ENCODE assay signal across 19 cellular contexts in genomic region chrX:19564606-19565005, GRCh38. TPM values are rescaled to one million over a fixed set of nuclear protein-coding genes. Genes with fewer than 3 reads are reported as not detected.
"Had no signal": no experiment of that assay in that cellular context is flagged by ENCODE, and none has a peak within 500 bp of the region (broad histone marks: within the 10 kb centered on the region; RNA-seq: fewer than 3 reads in every experiment).

No MANE protein-coding gene starts in this region.

- H3K27ac Mint-ChIP-seq: T-helper 1 cell treated with Interleukin-12 subunit alpha and Interleukin-12 subunit beta and Interleukin-4 antibody, amounts not matched to agents 30 μg/mL and 1 μg/mL, for 36 hours had no signal

- ATAC-seq: activated CD4-positive, alpha-beta T cell treated with anti-CD3 and anti-CD28 coated beads for 36 hours; foreskin keratinocyte; left lobe of liver; naive thymus-derived CD4-positive, alpha-beta T cell had no signal

- DNase-seq: activated B cell treated with CpG ODN at 0.5 μM for 24 hours; activated CD4-positive, alpha-beta T cell treated with anti-CD3 and anti-CD28 coated beads for 36 hours; activated CD4-positive, alpha-beta T cell treated with anti-CD3 and anti-CD28 coated beads, Interleukin-2, amount 50 U/mL, for 4 hours; activated naive CD8-positive, alpha-beta T cell treated with anti-CD3 and anti-CD28 coated beads, Interleukin-2, amount 10 ng/mL, durations not matched to agents 7 days and 5 days; amygdala; dermis blood vessel endothelial cell; effector memory CD4-positive, alpha-beta T cell; foreskin keratinocyte; kidney; naive thymus-derived CD4-positive, alpha-beta T cell; ovary; stimulated activated CD4-positive, alpha-beta T cell treated with anti-CD3 and anti-CD28 coated beads, Interleukin-12 subunit alpha, Interleukin-12 subunit beta, amount 100 ng/mL, for 4 hours; stimulated activated CD4-positive, alpha-beta T cell treated with anti-CD3 and anti-CD28 coated beads, Interleukin-4, amount 100 ng/mL, for 4 hours; substantia nigra; tibial artery had no signal

- H3K4me3 Mint-ChIP-seq: activated B cell treated with CpG ODN at 0.5 μM for 24 hours; activated CD4-positive, alpha-beta T cell treated with anti-CD3 and anti-CD28 coated beads for 36 hours; activated naive CD8-positive, alpha-beta T cell treated with anti-CD3 and anti-CD28 coated beads, Interleukin-2, amount 10 ng/mL, durations not matched to agents 7 days and 5 days; naive thymus-derived CD4-positive, alpha-beta T cell; stimulated activated naive CD8-positive, alpha-beta T cell treated with anti-CD3 and anti-CD28 coated beads, Interleukin-15, Interleukin-2, amounts not matched to agents 100 ng/mL and 50 ng/mL, for 24 hours; T-helper 1 cell treated with Interleukin-12 subunit alpha and Interleukin-12 subunit beta and Interleukin-4 antibody, amounts not matched to agents 30 μg/mL and 1 μg/mL, for 36 hours had no signal

- H3K27me3 Mint-ChIP-seq: activated B cell treated with CpG ODN at 0.5 μM for 24 hours; activated CD4-positive, alpha-beta T cell treated with anti-CD3 and anti-CD28 coated beads for 36 hours; activated naive CD8-positive, alpha-beta T cell treated with anti-CD3 and anti-CD28 coated beads, Interleukin-2, amount 10 ng/mL, durations not matched to agents 7 days and 5 days; naive thymus-derived CD4-positive, alpha-beta T cell; stimulated activated naive CD8-positive, alpha-beta T cell treated with anti-CD3 and anti-CD28 coated beads, Interleukin-15, Interleukin-2, amounts not matched to agents 100 ng/mL and 50 ng/mL, for 24 hours had no signal

- H3K9me3 Mint-ChIP-seq: activated B cell treated with CpG ODN at 0.5 μM for 24 hours; activated naive CD8-positive, alpha-beta T cell treated with anti-CD3 and anti-CD28 coated beads, Interleukin-2, amount 10 ng/mL, durations not matched to agents 7 days and 5 days; naive thymus-derived CD4-positive, alpha-beta T cell; stimulated activated naive CD8-positive, alpha-beta T cell treated with anti-CD3 and anti-CD28 coated beads, Interleukin-15, Interleukin-2, amounts not matched to agents 100 ng/mL and 50 ng/mL, for 24 hours; T-helper 1 cell treated with Interleukin-12 subunit alpha and Interleukin-12 subunit beta and Interleukin-4 antibody, amounts not matched to agents 30 μg/mL and 1 μg/mL, for 36 hours had no signal

RNA-seq across cellular contexts. Expression of gene MAP3K15, which starts 49.3 kb away (rescaled TPM):
- total RNA-seq: ureter had no signal
